Comparison of ENCODE assay signal across 28 cellular contexts in the genomic region with DNA sequence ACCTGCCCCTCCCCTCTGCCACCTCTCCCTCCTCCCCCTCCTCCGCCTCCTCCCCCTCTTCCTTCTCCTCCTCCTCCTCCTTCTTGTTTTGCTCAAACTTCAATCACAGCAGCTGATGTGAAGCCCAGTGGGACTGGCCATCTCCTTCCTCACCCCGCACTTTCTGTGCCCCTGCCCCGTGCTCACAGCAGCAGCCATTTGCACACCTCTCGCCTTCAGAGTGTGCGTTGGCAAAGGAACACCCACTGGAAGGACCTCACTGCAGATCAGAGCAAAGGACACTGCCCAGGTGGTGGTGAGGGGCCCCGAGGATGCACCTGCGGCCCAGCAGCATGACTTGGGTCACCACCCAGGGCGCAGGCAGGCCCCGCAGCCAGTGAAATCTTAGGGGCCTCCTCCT.
"Had no signal": no experiment of that assay in that cellular context is flagged by ENCODE, and none has a peak within 500 bp of the region (broad histone marks: within the 10 kb centered on the region; RNA-seq: fewer than 3 reads in every experiment).

No MANE protein-coding gene starts in this region.

- ATAC-seq: activated CD4-positive, alpha-beta T cell treated with anti-CD3 and anti-CD28 coated beads for 36 hours; activated T-cell treated with anti-CD3 and anti-CD28 coated beads, Interleukin-2, amount 50 U/mL, for 72 hours; Panc1 had no signal

- H3K27me3 ChIP-seq: MG63 had no signal

- H3K36me3 Mint-ChIP-seq: activated naive CD4-positive, alpha-beta T cell treated with anti-CD3 and anti-CD28 coated beads, Interleukin-2, amount 50 U/mL, for 24 hours had no signal

- H3K36me3 ChIP-seq: breast epithelium, MG63, SJCRH30 had no signal

- H3K9me3 Mint-ChIP-seq: activated naive CD4-positive, alpha-beta T cell treated with anti-CD3 and anti-CD28 coated beads, Interleukin-2, amount 50 U/mL, for 24 hours; activated T-cell treated with anti-CD3 and anti-CD28 coated beads, Interleukin-2, amount 50 U/mL, for 72 hours; activated T-helper 2 cell treated with anti-CD3 and anti-CD28 coated beads, Interferon-gamma antibody, Interleukin-2, Interleukin-4, amounts not matched to agents 10 μg/mL and 5 μg/mL and 100 μg/mL, durations not matched to agents 14 hours and 24 hours and 36 hours had no signal

- H3K9me3 ChIP-seq: breast epithelium, MG63, SJCRH30, SK-N-SH had no signal

- H3K27ac ChIP-seq: breast epithelium, SJCRH30, VCaP had no signal

- H3K4me3 Mint-ChIP-seq: activated CD4-positive, alpha-beta memory T cell treated with anti-CD3 and anti-CD28 coated beads, Interleukin-2, amount 10 ng/mL, durations not matched to agents 7 days and 5 days; activated CD4-positive, alpha-beta T cell treated with anti-CD3 and anti-CD28 coated beads for 36 hours; activated naive CD4-positive, alpha-beta T cell treated with anti-CD3 and anti-CD28 coated beads, Interleukin-2, amount 50 U/mL, for 24 hours; activated T-cell treated with anti-CD3 and anti-CD28 coated beads, Interleukin-2, amount 50 U/mL, for 72 hours had no signal

- H3K4me3 ChIP-seq: breast epithelium, MG63, SJCRH30 had no signal

- H3K9ac ChIP-seq: SK-N-SH had no signal

- H3K27ac Mint-ChIP-seq: activated CD4-positive, alpha-beta memory T cell treated with anti-CD3 and anti-CD28 coated beads, Interleukin-2, amount 10 ng/mL, durations not matched to agents 7 days and 5 days; activated CD4-positive, alpha-beta T cell treated with anti-CD3 and anti-CD28 coated beads for 36 hours; activated naive CD4-positive, alpha-beta T cell treated with anti-CD3 and anti-CD28 coated beads, Interleukin-2, amount 50 U/mL, for 24 hours; activated T-cell treated with anti-CD3 and anti-CD28 coated beads, Interleukin-2, amount 50 U/mL, for 72 hours; activated T-helper 2 cell treated with anti-CD3 and anti-CD28 coated beads, Interferon-gamma antibody, Interleukin-2, Interleukin-4, amounts not matched to agents 10 μg/mL and 5 μg/mL and 100 μg/mL, durations not matched to agents 14 hours and 24 hours and 36 hours had no signal

- H3K4me1 Mint-ChIP-seq: activated CD4-positive, alpha-beta T cell treated with anti-CD3 and anti-CD28 coated beads for 36 hours; activated naive CD4-positive, alpha-beta T cell treated with anti-CD3 and anti-CD28 coated beads, Interleukin-2, amount 50 U/mL, for 24 hours had no signal

- H3K4me1 ChIP-seq: breast epithelium, SJCRH30 had no signal

- DNase-seq: activated CD4-positive, alpha-beta memory T cell treated with anti-CD3 and anti-CD28 coated beads, Interleukin-2, amount 10 ng/mL, durations not matched to agents 7 days and 5 days; activated CD4-positive, alpha-beta T cell treated with anti-CD3 and anti-CD28 coated beads for 36 hours; activated CD4-positive, alpha-beta T cell treated with anti-CD3 and anti-CD28 coated beads, Interleukin-2, amount 50 U/mL, for 1 hour; activated naive CD4-positive, alpha-beta T cell; activated T-cell treated with anti-CD3 and anti-CD28 coated beads for 4 hours; activated T-cell treated with anti-CD3 and anti-CD28 coated beads, Interleukin-2, amount 50 U/mL, for 72 hours; MG63; MV-4-11; NCI-H1092 treated with DMSO at 0.1 percent for 48 hours; NCI-H1417 treated with DMSO at 0.1 percent for 48 hours; NCI-H1694; NCI-H2029; NCI-H2107; NCI-H2171 treated with DMSO at 0.1 percent for 48 hours; NCI-H226; NCI-H526; NCI-H82; OCI-M1; Right ventricle myocardium superior; RPMI8226; SJCRH30; SK-N-SH; T-helper 1 cell had no signal
